In genomic region chr15:74801311-74801997, GRCh38 we compare ENCODE assay signal across 17 cellular contexts. TPM values are rescaled to one million over a fixed set of nuclear protein-coding genes. Genes with fewer than 3 reads are reported as not detected.
"Had no signal": no experiment of that assay in that cellular context is flagged by ENCODE, and none has a peak within 500 bp of the region (broad histone marks: within the 10 kb centered on the region; RNA-seq: fewer than 3 reads in every experiment).

No MANE protein-coding gene starts in this region.

- H3K4me3 ChIP-seq: body of pancreas, left lung, mucosa of descending colon, psoas muscle, right lobe of liver, testis, upper lobe of right lung had no signal

- H3K27ac Mint-ChIP-seq: activated CD4-positive, alpha-beta T cell treated with anti-CD3 and anti-CD28 coated beads, Interleukin-2, amount 10 ng/mL, durations not matched to agents 24 days and 14 days; activated CD8-positive, alpha-beta memory T cell treated with anti-CD3 and anti-CD28 coated beads, Interleukin-2, amount 10 ng/mL, durations not matched to agents 7 days and 5 days had no signal

- ATAC-seq: activated CD8-positive, alpha-beta memory T cell treated with anti-CD3 and anti-CD28 coated beads, Interleukin-2, amount 10 ng/mL, durations not matched to agents 7 days and 5 days; body of pancreas; mucosa of descending colon; naive thymus-derived CD8-positive, alpha-beta T cell; psoas muscle; right lobe of liver; stimulated activated naive CD8-positive, alpha-beta T cell treated with anti-CD3 and anti-CD28 coated beads, Interleukin-15, Interleukin-2, amounts not matched to agents 100 U/mL and 50 U/mL, for 24 hours had no signal

- H3K27me3 ChIP-seq: body of pancreas, left lung, right lobe of liver, testis, upper lobe of right lung had no signal

- DNase-seq: activated CD4-positive, alpha-beta T cell treated with anti-CD3 and anti-CD28 coated beads, Interleukin-2, amount 10 ng/mL, durations not matched to agents 24 days and 14 days; activated CD8-positive, alpha-beta memory T cell treated with anti-CD3 and anti-CD28 coated beads, Interleukin-2, amount 10 ng/mL, durations not matched to agents 7 days and 5 days; activated gamma-delta T cell; activated T-cell treated with anti-CD3 and anti-CD28 coated beads, Interleukin-2, amount 50 U/mL, for 48 hours; central memory CD4-positive, alpha-beta T cell; erythroblast; naive thymus-derived CD8-positive, alpha-beta T cell; psoas muscle; stimulated activated naive CD8-positive, alpha-beta T cell treated with anti-CD3 and anti-CD28 coated beads, Interleukin-15, Interleukin-2, amounts not matched to agents 100 U/mL and 50 U/mL, for 24 hours; T1000; testis; upper lobe of right lung had no signal

- H3K4me3 Mint-ChIP-seq: activated CD4-positive, alpha-beta T cell treated with anti-CD3 and anti-CD28 coated beads, Interleukin-2, amount 10 ng/mL, durations not matched to agents 24 days and 14 days; activated CD8-positive, alpha-beta memory T cell treated with anti-CD3 and anti-CD28 coated beads, Interleukin-2, amount 10 ng/mL, durations not matched to agents 7 days and 5 days; naive thymus-derived CD8-positive, alpha-beta T cell had no signal

- H3K9me3 Mint-ChIP-seq: activated CD4-positive, alpha-beta T cell treated with anti-CD3 and anti-CD28 coated beads, Interleukin-2, amount 10 ng/mL, durations not matched to agents 24 days and 14 days; naive thymus-derived CD8-positive, alpha-beta T cell had no signal

- H3K27me3 Mint-ChIP-seq: activated CD4-positive, alpha-beta T cell treated with anti-CD3 and anti-CD28 coated beads, Interleukin-2, amount 10 ng/mL, durations not matched to agents 24 days and 14 days; activated CD8-positive, alpha-beta memory T cell treated with anti-CD3 and anti-CD28 coated beads, Interleukin-2, amount 10 ng/mL, durations not matched to agents 7 days and 5 days; naive thymus-derived CD8-positive, alpha-beta T cell had no signal

- H3K27ac ChIP-seq: body of pancreas, left lung, psoas muscle, right lobe of liver, testis, upper lobe of right lung had no signal

RNA-seq across cellular contexts. Expression of gene LMAN1L, which starts 11.2 kb away (rescaled TPM):
- total RNA-seq: activated CD8-positive, alpha-beta memory T cell treated with anti-CD3 and anti-CD28 coated beads, Interleukin-2, amount 10 ng/mL, durations not matched to agents 7 days and 5 days; body of pancreas; osteoblast; right lobe of liver; upper lobe of right lung had no signal

RNA-seq across cellular contexts. Expression of gene CPLX3, which starts 25.0 kb away (rescaled TPM):
- total RNA-seq: body of pancreas, left lung, osteoblast, right lobe of liver, upper lobe of right lung had no signal

RNA-seq across cellular contexts. Expression of gene CYP1A2, which starts 52.8 kb away (rescaled TPM):
- total RNA-seq: activated CD4-positive, alpha-beta T cell treated with anti-CD3 and anti-CD28 coated beads, Interleukin-2, amount 10 ng/mL, durations not matched to agents 24 days and 14 days; activated CD8-positive, alpha-beta memory T cell treated with anti-CD3 and anti-CD28 coated beads, Interleukin-2, amount 10 ng/mL, durations not matched to agents 7 days and 5 days; body of pancreas; mucosa of descending colon; naive thymus-derived CD8-positive, alpha-beta T cell; osteoblast; psoas muscle had no signal
